ENCODE assay signal across 20 cellular contexts in genomic region chr16:18797746-18798145, GRCh38. TPM values are rescaled to one million over a fixed set of nuclear protein-coding genes. Genes with fewer than 3 reads are reported as not detected.
DNase-seq lines count a peak whose midpoint lies in the region; ATAC-seq and TF ChIP-seq lines count a peak whose summit lies in the region.
"Had no signal": no experiment of that assay in that cellular context is flagged by ENCODE, and none has a peak within 500 bp of the region (broad histone marks: within the 10 kb centered on the region; RNA-seq: fewer than 3 reads in every experiment).

No MANE protein-coding gene starts in this region.

- H3K9me3 ChIP-seq in MG63 (no peaks in the 10 kb centered on the region), mammary epithelial cell (replicated peaks; ENCODE audit: insufficient read depth, low read length) (no peaks in the 10 kb centered on the region)
- H3K9me3 ChIP-seq: adrenal gland, right atrium auricular region had no signal

- H4K20me1 ChIP-seq in mammary epithelial cell (ENCODE audit: insufficient read depth, low read length) = peaks cover 3% of the 10 kb centered on the region

- intact Hi-C loops in mammary epithelial cell (cut with micrococcal nuclease) = no loop called here

- peaks cover 24% of the 10 kb centered on the region for H3K4me1 ChIP-seq in mammary epithelial cell (ENCODE audit: insufficient read depth, low read length)

- peaks cover 80% of the 10 kb centered on the region for H3K79me2 ChIP-seq in mammary epithelial cell (ENCODE audit: insufficient read depth, low read length)

- H3K36me3 ChIP-seq in MG63 (peaks cover 73% of the 10 kb centered on the region), mammary epithelial cell (ENCODE audit: insufficient read depth, low read length) (peaks cover 26% of the 10 kb centered on the region)

- no peak for ATAC-seq in HG03045 (IDR thresholded peaks at IDR 0.05; ENCODE audit: unreplicated experiment)
- ATAC-seq: activated CD4-positive, alpha-beta T cell treated with anti-CD3 and anti-CD28 coated beads for 36 hours; foreskin keratinocyte had no signal

- no peak overlapping the region for H3K4me3 Mint-ChIP-seq in T-helper 1 cell treated with Interleukin-12 subunit alpha and Interleukin-12 subunit beta and Interleukin-4 antibody, amounts not matched to agents 30 μg/mL and 1 μg/mL, for 36 hours
- H3K4me3 Mint-ChIP-seq: activated CD4-positive, alpha-beta T cell treated with anti-CD3 and anti-CD28 coated beads for 36 hours; dendritic cell treated with granulocyte-macrophage colony-stimulating factor and Interleukin-4, amounts not matched to agents 40 ng/mL and 50 ng/mL, for 4 days had no signal

- H3K27ac ChIP-seq in mammary epithelial cell (ENCODE audit: insufficient read depth, low read depth, low read length) = no peak overlapping the region
- H3K27ac ChIP-seq: foreskin keratinocyte, right atrium auricular region had no signal

- in situ Hi-C loops in mammary epithelial cell (cut with MboI; ENCODE audit: low sequenced_read_pairs in 2 of 2) = no loop called here

- dilution Hi-C loops in mammary epithelial cell (cut with HindIII; ENCODE audit: low sequenced_read_pairs) = loop anchor here (10.0 kb wide), 1 partner anchor 157 kb away; no protein-coding TSS in a partner anchor

- H2AFZ ChIP-seq in mammary epithelial cell (ENCODE audit: low read depth, low read length) = no peak overlapping the region

- peaks cover 50% of the 10 kb centered on the region for H3K36me3 Mint-ChIP-seq in T-helper 1 cell treated with Interleukin-12 subunit alpha and Interleukin-12 subunit beta and Interleukin-4 antibody, amounts not matched to agents 30 μg/mL and 1 μg/mL, for 36 hours (ENCODE audit: low read depth)

- H3K27ac Mint-ChIP-seq in T-helper 1 cell treated with Interleukin-12 subunit alpha and Interleukin-12 subunit beta and Interleukin-4 antibody, amounts not matched to agents 30 μg/mL and 1 μg/mL, for 36 hours = peak overlapping the region; percentile 45
- H3K27ac Mint-ChIP-seq: activated CD4-positive, alpha-beta T cell treated with anti-CD3 and anti-CD28 coated beads for 36 hours; dendritic cell treated with granulocyte-macrophage colony-stimulating factor and Interleukin-4, amounts not matched to agents 40 ng/mL and 50 ng/mL, for 4 days had no signal

- H3K4me3 ChIP-seq in MG63 (0 out of 2 replicates have a peak overlapping the region, but pooled peaks have one; percentile 98), mammary epithelial cell (replicated peaks in 1 of 3; ENCODE audit: insufficient read depth in 1 of 3, low read depth in 2 of 3, low read length in 3 of 3) (no peak overlapping the region), retinal pigment epithelial cell (ENCODE audit: low read length) (peak overlapping the region; percentile 10)
- H3K4me3 ChIP-seq: adrenal gland, right atrium auricular region had no signal

- no peaks in the 10 kb centered on the region for H3K9me3 Mint-ChIP-seq in T-helper 1 cell treated with Interleukin-12 subunit alpha and Interleukin-12 subunit beta and Interleukin-4 antibody, amounts not matched to agents 30 μg/mL and 1 μg/mL, for 36 hours
- H3K9me3 Mint-ChIP-seq: dendritic cell treated with granulocyte-macrophage colony-stimulating factor and Interleukin-4, amounts not matched to agents 40 ng/mL and 50 ng/mL, for 4 days had no signal

- 37% methylated on average over 4 of the region's 4 CpGs for WGBS in mammary epithelial cell (ENCODE audit: low coverage, missing lambda C conversion rate)

- H3K27me3 Mint-ChIP-seq in T-helper 1 cell treated with Interleukin-12 subunit alpha and Interleukin-12 subunit beta and Interleukin-4 antibody, amounts not matched to agents 30 μg/mL and 1 μg/mL, for 36 hours (ENCODE audit: low read depth) = no peaks in the 10 kb centered on the region
- H3K27me3 Mint-ChIP-seq: activated CD4-positive, alpha-beta T cell treated with anti-CD3 and anti-CD28 coated beads for 36 hours; dendritic cell treated with granulocyte-macrophage colony-stimulating factor and Interleukin-4, amounts not matched to agents 40 ng/mL and 50 ng/mL, for 4 days had no signal

- DNase-seq in T-helper 1 cell (no peak), MG63 (no peak), mammary epithelial cell (no peak), retinal pigment epithelial cell (ENCODE audit: low read depth) (no peak), DMS79 treated with DMSO at 0.1 percent for 48 hours (lab: John Stamatoyannopoulos, UW) (no peak), NCI-H146 treated with DMSO at 0.1 percent for 48 hours (lab: John Stamatoyannopoulos, UW; ENCODE audit: unreplicated experiment) (no peak)
- DNase-seq: activated CD4-positive, alpha-beta T cell treated with anti-CD3 and anti-CD28 coated beads for 36 hours; activated effector memory CD4-positive, alpha-beta T cell treated with Interleukin-2 at 50 U/mL for 16 hours; adrenal gland; Calu3; EL; foreskin keratinocyte; islet precursor cell; NCI-H187; NCI-H226; stimulated activated CD4-positive, alpha-beta T cell treated with anti-CD3 and anti-CD28 coated beads, Interleukin-15, amount 100 ng/mL, for 24 hours had no signal

- peak overlapping the region; percentile 45 for H3K4me2 ChIP-seq in mammary epithelial cell (ENCODE audit: insufficient read depth, low read depth, low read length)

- H3K27me3 ChIP-seq in MG63 (no peaks in the 10 kb centered on the region), mammary epithelial cell (ENCODE audit: insufficient read depth, low read length) (no peaks in the 10 kb centered on the region)
- H3K27me3 ChIP-seq: adrenal gland, foreskin keratinocyte, right atrium auricular region had no signal

- BruUV-seq in mammary epithelial cell (replicated peaks; lab: Mats Ljungman, UMichigan) = no TSS peak

- CTCF ChIA-PET in mammary epithelial cell (lab: Charles Lee; ENCODE audit: low non-redundant PET) = no interaction called here

- peaks cover 45% of the 10 kb centered on the region for H3K4me1 Mint-ChIP-seq in T-helper 1 cell treated with Interleukin-12 subunit alpha and Interleukin-12 subunit beta and Interleukin-4 antibody, amounts not matched to agents 30 μg/mL and 1 μg/mL, for 36 hours (ENCODE audit: low read depth)

- no peak overlapping the region for H3K9ac ChIP-seq in mammary epithelial cell (ENCODE audit: insufficient read depth, low read length)

- TF ChIP-seq CTCF in mammary epithelial cell (conservative IDR thresholded peaks at IDR 0.05 in 1 of 2, IDR thresholded peaks at IDR 0.05 in 1 of 2; ENCODE audit: extremely low read depth in 1 of 2, insufficient read depth in 1 of 2, low read depth in 1 of 2, low read length in 2 of 2) (no peak), retinal pigment epithelial cell (conservative IDR thresholded peaks at IDR 0.05; ENCODE audit: low read depth, low read length) (no peak)

RNA-seq across cellular contexts. Expression of gene ARL6IP1, which starts 3.6 kb away (rescaled TPM):
- total RNA-seq in MG63 (2014; rRNA removed; shearing (Covaris generic); ENCODE audit: low replicate concordance) = 118 and 145 TPM in 2 replicates
- total RNA-seq in mammary epithelial cell = 100 to 1,000 TPM in 1 of 2 donors, 10 to 100 TPM in 1; 88.7 to 236 TPM
- 176 TPM for polyA plus RNA-seq in mammary epithelial cell
- 220 TPM for polyA minus RNA-seq in mammary epithelial cell

RNA-seq across cellular contexts. Expression of gene RPS15A, which starts 7.6 kb away (rescaled TPM):
- 1,993 and 2,668 TPM in 2 replicates for total RNA-seq in MG63 (2014; rRNA removed; shearing (Covaris generic); ENCODE audit: low replicate concordance)
- total RNA-seq in mammary epithelial cell = 1,000 to 10,000 TPM in 1 of 2 donors, 100 to 1,000 TPM in 1; 682 to 1,206 TPM
- 3,814 TPM for polyA plus RNA-seq in mammary epithelial cell
- polyA minus RNA-seq in mammary epithelial cell = 941 TPM

Comparison
In these comparisons a context has a peak if more than half of its experiments do, and no peak if none do; other contexts are left out.
1. H3K4me3 ChIP-seq: peak in MG63 (single experiment) and retinal pigment epithelial cell (single experiment); none in mammary epithelial cell (0 of 3).